In genomic region chr6:90111387-90111786, GRCh38 we compare ENCODE assay signal across 20 cellular contexts.
DNase-seq lines count a peak whose midpoint lies in the region; ATAC-seq and TF ChIP-seq lines count a peak whose summit lies in the region.
"Had no signal": no experiment of that assay in that cellular context is flagged by ENCODE, and none has a peak within 500 bp of the region (broad histone marks: within the 10 kb centered on the region; RNA-seq: fewer than 3 reads in every experiment).

No MANE protein-coding gene starts in this region.

- H3K4me1 Mint-ChIP-seq in activated T-cell treated with anti-CD3 and anti-CD28 coated beads, Interleukin-2, amount 50 U/mL, for 4 hours (ENCODE audit: low read depth), result peaks cover 64% of the 10 kb centered on the region
- no peaks in the 10 kb centered on the region for H3K4me1 Mint-ChIP-seq in WTC11

- no peaks in the 10 kb centered on the region for H3K27me3 Mint-ChIP-seq in activated T-cell treated with anti-CD3 and anti-CD28 coated beads, Interleukin-2, amount 50 U/mL, for 4 hours (ENCODE audit: low read depth)
- no peaks in the 10 kb centered on the region for H3K27me3 Mint-ChIP-seq in WTC11 (ENCODE audit: low read depth)

- CTCF ChIA-PET in WTC11 (lab: Charles Lee), result interaction anchor here (2.8 kb wide), 1 partner anchor 171 kb away, joined by 7 read pairs; no protein-coding TSS in a partner anchor

- H3K36me3 Mint-ChIP-seq in activated T-cell treated with anti-CD3 and anti-CD28 coated beads, Interleukin-2, amount 50 U/mL, for 4 hours (ENCODE audit: insufficient read depth), result peaks cover 46% of the 10 kb centered on the region
- H3K36me3 Mint-ChIP-seq in WTC11, result peaks cover 4% of the 10 kb centered on the region

- ATAC-seq in activated T-cell treated with anti-CD3 and anti-CD28 coated beads, Interleukin-2, amount 50 U/mL, for 4 hours, result peak; percentile 4 to 5
- ATAC-seq in WTC11, result peak; percentile 70
- peak; percentile 32 for ATAC-seq in stimulated activated naive CD8-positive, alpha-beta T cell treated with anti-CD3 and anti-CD28 coated beads, Interleukin-15, Interleukin-2, amounts not matched to agents 100 U/mL and 50 U/mL, for 24 hours
- ATAC-seq in HG02885 (IDR thresholded peaks at IDR 0.05; ENCODE audit: poor library complexity, unreplicated experiment), result no peak
- ATAC-seq: gastrocnemius medialis, pancreas, right lobe of liver, SK-N-SH treated with all-trans-retinoic acid at 6 μM for 48 hours had no signal

- no peak for DNase-seq in activated T-cell treated with anti-CD3 and anti-CD28 coated beads, Interleukin-2, amount 50 U/mL, for 4 hours
- no peak for DNase-seq in activated T-cell treated with anti-CD3 and anti-CD28 coated beads, Interleukin-2, amount 50 U/mL, for 1 hour
- DNase-seq in WTC11 (ENCODE audit: low spot score) (no peak), epithelial cell of esophagus (ENCODE audit: low read depth) (peak; percentile 24), RKO (ENCODE audit: low spot score) (no peak), NOMO-1 treated with DMSO at 0.1 percent for 48 hours (lab: John Stamatoyannopoulos, UW; ENCODE audit: unreplicated experiment) (no peak)
- DNase-seq in stimulated activated naive CD8-positive, alpha-beta T cell treated with anti-CD3 and anti-CD28 coated beads, Interleukin-15, Interleukin-2, amounts not matched to agents 100 U/mL and 50 U/mL, for 24 hours, result no peak
- DNase-seq: ACHN, C1 segment of cervical spinal cord, DMS153, gastrocnemius medialis, NCI-H1436 treated with DMSO at 0.1 percent for 48 hours, NCI-H524 treated with DMSO at 0.1 percent for 48 hours, pancreas, right lobe of liver, thyroid gland had no signal

- peak overlapping the region; percentile 28 for H3K4me3 Mint-ChIP-seq in activated T-cell treated with anti-CD3 and anti-CD28 coated beads, Interleukin-2, amount 50 U/mL, for 4 hours
- no peak overlapping the region for H3K4me3 Mint-ChIP-seq in WTC11

- POLR2A ChIA-PET in WTC11 (lab: Charles Lee), result no interaction called here

- no peak for TF ChIP-seq CTCF in WTC11 (IDR thresholded peaks at IDR 0.05)
- TF ChIP-seq CTCF in epithelial cell of esophagus (IDR thresholded peaks at IDR 0.05; ENCODE audit: insufficient read depth, low read depth, low read length, missing control alignments), result no peak

- no peak overlapping the region for H3K4me3 ChIP-seq in epithelial cell of esophagus (ENCODE audit: low read length)
- H3K4me3 ChIP-seq: ascending aorta, gastrocnemius medialis, lung, pancreas, right lobe of liver, thyroid gland had no signal

- peaks cover 29% of the 10 kb centered on the region for H3K9me3 Mint-ChIP-seq in activated T-cell treated with anti-CD3 and anti-CD28 coated beads, Interleukin-2, amount 50 U/mL, for 4 hours
- peaks cover 35% of the 10 kb centered on the region for H3K9me3 Mint-ChIP-seq in WTC11

- H3K27ac Mint-ChIP-seq in WTC11, result no peak overlapping the region

TF ChIP-seq in WTC11, 78 proteins besides CTCF, POLR2A, EP300 and RAD21:
- TF ChIP-seq ERG (CRISPR knock-in tag; IDR thresholded peaks at IDR 0.05) (no peak), ZNF281 (CRISPR knock-in tag; IDR thresholded peaks at IDR 0.05) (no peak), SOX15 (CRISPR knock-in tag; IDR thresholded peaks at IDR 0.05) (no peak), SMAD4 (CRISPR knock-in tag; IDR thresholded peaks at IDR 0.05) (no peak), JAZF1 (CRISPR knock-in tag; IDR thresholded peaks at IDR 0.05) (no peak)
